In the genomic region with DNA sequence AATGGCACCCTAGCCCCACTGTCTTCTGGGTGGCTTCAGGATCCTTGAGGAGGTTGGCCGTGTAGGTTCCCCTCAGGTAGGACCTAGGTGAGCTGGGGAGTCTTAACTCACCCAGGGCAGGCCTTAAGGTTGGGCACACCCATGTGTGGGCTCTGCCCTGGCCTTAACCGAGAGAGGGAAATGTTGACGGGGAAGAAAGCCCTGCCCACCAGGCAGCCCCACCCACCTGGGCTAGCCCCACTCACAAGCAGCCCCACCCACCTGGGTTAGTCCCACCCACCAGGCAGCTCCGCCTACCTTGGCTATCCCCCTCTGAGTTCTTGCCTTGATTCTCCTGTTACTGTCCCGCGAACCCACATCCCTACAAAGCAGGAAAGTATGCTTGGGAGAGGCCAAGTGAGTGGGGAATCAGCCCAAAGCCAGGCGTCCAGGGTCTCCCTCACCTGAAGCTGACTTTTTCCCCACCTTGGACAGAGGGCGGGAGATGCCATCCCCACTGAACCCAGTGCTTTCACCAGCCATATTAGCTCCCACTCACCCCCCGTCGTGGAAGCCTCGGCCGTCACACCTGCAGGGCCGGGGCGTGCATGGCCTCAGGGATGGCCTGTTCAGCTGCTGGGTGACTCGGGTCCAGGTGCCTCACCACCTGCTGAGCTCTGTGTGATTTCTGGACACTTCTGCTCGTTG, we compare ENCODE assay signal across 9 cellular contexts. TPM values are rescaled to one million over a fixed set of nuclear protein-coding genes. Genes with fewer than 3 reads are reported as not detected.
A peak's percentile ranks its signal among the peaks of the same experiment; 100 is the strongest.
DNase-seq lines count a peak whose midpoint lies in the region; ATAC-seq and TF ChIP-seq lines count a peak whose summit lies in the region.
"Had no signal": no experiment of that assay in that cellular context is flagged by ENCODE, and none has a peak within 500 bp of the region (broad histone marks: within the 10 kb centered on the region; RNA-seq: fewer than 3 reads in every experiment).

A gene (plus strand): TSS at position 337 of the 687 bp plus-strand sequence. CDS start 1,200 bp downstream, outside the sequence.

- no peaks in the 10 kb centered on the region for H3K9me3 ChIP-seq in Caco-2

- H3K4me3 Mint-ChIP-seq in Caco-2 (ENCODE audit: unreplicated experiment) = no peak within 1 kb of the TSS

- no peaks in the 10 kb centered on the region for H3K9me3 Mint-ChIP-seq in Caco-2 (ENCODE audit: unreplicated experiment)

- H3K4me1 Mint-ChIP-seq in Caco-2 (ENCODE audit: low read depth, unreplicated experiment) = peaks cover 20% of the 10 kb centered on the region

- no peak for ATAC-seq in GM18861 (IDR thresholded peaks at IDR 0.05; ENCODE audit: unreplicated experiment)
- ATAC-seq in HG03097 (IDR thresholded peaks at IDR 0.05; ENCODE audit: low FRiP score, unreplicated experiment) = no peak

- H3K36me3 Mint-ChIP-seq in Caco-2 (ENCODE audit: insufficient read depth, unreplicated experiment) = no peaks in the 10 kb centered on the region

- H3K27me3 Mint-ChIP-seq in Caco-2 (ENCODE audit: insufficient read depth, unreplicated experiment) = no peaks in the 10 kb centered on the region

- TF ChIP-seq CTCF in Caco-2 (IDR thresholded peaks at IDR 0.05; ENCODE audit: insufficient read depth in 1 of 2, low read depth in 1 of 2, low read length in 1 of 2, severe bottlenecking in 1 of 2, unreplicated experiment in 1 of 2) = no peak

- DNase-seq in Caco-2 (peak; percentile 63 to 73), HuH-7.5 (ENCODE audit: low spot score) (peak; percentile 71), iris pigment epithelial cell (ENCODE audit: low read depth) (peak; percentile 71), NCI-H1436 (lab: John Stamatoyannopoulos, UW) (no peak), putamen (ENCODE audit: low spot score) (no peak)
- DNase-seq in activated CD4-positive, alpha-beta T cell treated with anti-CD3 and anti-CD28 coated beads, Interleukin-2, amount 50 U/mL, for 4 hours = peak; percentile 17 to 25

- POLR2A ChIA-PET in Caco-2 (lab: Charles Lee) = no interaction called here

- no TSS peak for BruUV-seq in Caco-2 (replicated peaks; lab: Mats Ljungman, UMichigan)

- H3K4me3 ChIP-seq in Caco-2 (ENCODE audit: low read depth, low read length) = no peak within 1 kb of the TSS
- H3K4me3 ChIP-seq: dorsolateral prefrontal cortex had no signal

- no peaks in the 10 kb centered on the region for H3K27me3 ChIP-seq in Caco-2 (replicated peaks; ENCODE audit: control insufficient read depth, insufficient read depth, low read length)

- intact Hi-C loops in Caco-2 (cut with micrococcal nuclease; ENCODE audit: unreplicated experiment) = no loop called here

- no peaks in the 10 kb centered on the region for H3K36me3 ChIP-seq in Caco-2 (ENCODE audit: control insufficient read depth, insufficient read depth, low read length)

- peaks cover 41% of the 10 kb centered on the region for H3K4me1 ChIP-seq in Caco-2

- H3K27ac Mint-ChIP-seq in Caco-2 (ENCODE audit: unreplicated experiment) = no peak within 1 kb of the TSS

- CTCF ChIA-PET in Caco-2 (lab: Charles Lee) = interaction anchor here (0.6 to 1.3 kb wide), 3 partner anchors 16 to 162 kb away, joined by 4 to 6 read pairs (median 4); no protein-coding TSS in a partner anchor

RNA-seq across cellular contexts. Expression of the gene that starts here (rescaled TPM):
- total RNA-seq in Caco-2 (2022) = 0.52 TPM in 1 of 2 replicates, not detected in the other

Comparison
In these comparisons a context has a peak if more than half of its experiments do, and no peak if none do; other contexts are left out.
1. Peak in DNase-seq in Caco-2; RNA of the gene not detected or under 1 TPM.
2. DNase-seq: peak in HuH-7.5 (single experiment), activated CD4-positive, alpha-beta T cell treated with anti-CD3 and anti-CD28 coated beads, Interleukin-2, amount 50 U/mL, for 4 hours (2 of 2) and iris pigment epithelial cell (single experiment); none in NCI-H1436 (single experiment) and putamen (single experiment).